ENCODE assay signal across 8 cellular contexts in genomic region chr16:88941051-88941932, GRCh38. TPM values are rescaled to one million over a fixed set of nuclear protein-coding genes. Genes with fewer than 3 reads are reported as not detected.
DNase-seq lines count a peak whose midpoint lies in the region; ATAC-seq and TF ChIP-seq lines count a peak whose summit lies in the region.

No MANE protein-coding gene starts in this region.

- no CpG with 5 or more reads among the region's 132 CpGs for WGBS in H9 (ENCODE audit: extremely low coverage, insufficient read length, low lambda C conversion rate)

- peaks cover 0 to 4% of the 10 kb centered on the region in 2 experiments; a peak in 1 of 4 replicates for H3K4me1 Mint-ChIP-seq in H9
- peaks cover 31 to 58% (median 54%) of the 10 kb centered on the region in 3 donors for H3K4me1 Mint-ChIP-seq in naive B cell
- peaks cover 0 to 14% (median 9%) of the 10 kb centered on the region in 4 donors for H3K4me1 Mint-ChIP-seq in CD4-positive, alpha-beta memory T cell

- no peak overlapping the region for H2AK5ac ChIP-seq in H9 (ENCODE audit: insufficient read length, low read length)

- no peak overlapping the region for H3K4ac ChIP-seq in H9 (ENCODE audit: low read depth, low read length)

- H3K27ac ChIP-seq in H9 (ENCODE audit: insufficient read length, low read depth, low read length), result no peak overlapping the region
- no peak overlapping the region for H3K27ac ChIP-seq in CD4-positive, alpha-beta memory T cell (ENCODE audit: low read depth, low read length)

- peak; percentile 78 for DNase-seq in GM10248 (ENCODE audit: extremely low spot score)
- DNase-seq in H9, result no peak
- DNase-seq in astrocyte of the hippocampus (ENCODE audit: low read depth, low spot score), result peak; percentile 29
- peak; percentile 66 for DNase-seq in naive B cell
- DNase-seq in CD4-positive, alpha-beta memory T cell, result no peak
- DNase-seq in medulla oblongata (ENCODE audit: extremely low spot score), result no peak

- no peak overlapping the region for H2BK20ac ChIP-seq in H9 (ENCODE audit: low read depth, low read length, poor library complexity, severe bottlenecking)

- H2BK15ac ChIP-seq in H9 (ENCODE audit: low read depth, low read length), result no peak overlapping the region

- H3K79me2 ChIP-seq in H9 (ENCODE audit: insufficient read depth, low read length), result no peaks in the 10 kb centered on the region

- H3K9me3 ChIP-seq in H9 (ENCODE audit: control insufficient read depth, low read depth, low read length), result no peaks in the 10 kb centered on the region
- no peaks in the 10 kb centered on the region for H3K9me3 ChIP-seq in CD4-positive, alpha-beta memory T cell (ENCODE audit: control insufficient read depth in 1 of 2, low read length in 2 of 2)

- peaks cover 8% of the 10 kb centered on the region; the same call in 1 of the 2 replicates for H3K27me3 ChIP-seq in H9 (ENCODE audit: insufficient read depth, low read length)
- H3K27me3 ChIP-seq in CD4-positive, alpha-beta memory T cell (ENCODE audit: insufficient read depth, low read length), result peaks cover 17% of the 10 kb centered on the region

- no peaks in the 10 kb centered on the region for H3K36me3 ChIP-seq in CD4-positive, alpha-beta memory T cell (ENCODE audit: insufficient read depth, low read length)

- H3T11ph ChIP-seq in H9 (ENCODE audit: low read length), result no peak overlapping the region

- H3K27me3 Mint-ChIP-seq in H9 (ENCODE audit: low read depth) (peaks cover 66% of the 10 kb centered on the region), naive B cell (no peaks in the 10 kb centered on the region)
- peaks cover 23 to 37% of the 10 kb centered on the region in 2 donors for H3K27me3 Mint-ChIP-seq in CD4-positive, alpha-beta memory T cell

- intact Hi-C loops in CD4-positive, alpha-beta memory T cell (cut with micrococcal nuclease), result loop anchor here (1.0 kb wide), 1 partner anchor 226 kb away; no protein-coding TSS in a partner anchor

- H3K36me3 Mint-ChIP-seq in H9 (ENCODE audit: insufficient read depth in 1 of 3, low read depth in 3 of 3) (no peaks in the 10 kb centered on the region), naive B cell (no peaks in the 10 kb centered on the region)
- no peaks in the 10 kb centered on the region for H3K36me3 Mint-ChIP-seq in CD4-positive, alpha-beta memory T cell

- CTCF ChIA-PET in GM10248 (lab: Yijun Ruan, JAX), result interaction anchor here (0.6 to 4.3 kb wide), 14 partner anchors 12 to 275 kb away, joined by 3 to 31 read pairs (median 3); partner anchors contain the start of gene CDH15
- CTCF ChIA-PET in CD4-positive, alpha-beta memory T cell (lab: Charles Lee; ENCODE audit: partially characterized antibody), result no interaction called here

- H3K4me3 Mint-ChIP-seq in H9 (peak overlapping the region in 1 of 2 experiments; percentile 33; a peak in 2 of 5 replicates), naive B cell (peak overlapping the region in 5 of 8 donors; percentile 50 to 95 (median 94))
- no peak overlapping the region for H3K4me3 Mint-ChIP-seq in CD4-positive, alpha-beta memory T cell

- no peak overlapping the region for H3K56ac ChIP-seq in H9 (ENCODE audit: insufficient read length, low read depth, low read length)

- ATAC-seq in naive B cell (ENCODE audit: low read depth in 2 of 2) (peak; percentile 42 to 49), GM21717 (IDR thresholded peaks at IDR 0.05; ENCODE audit: unreplicated experiment) (no peak), HG03439 (IDR thresholded peaks at IDR 0.05; ENCODE audit: unreplicated experiment) (no peak)

- TF ChIP-seq CTCF in GM10248 (IDR thresholded peaks at IDR 0.05; ENCODE audit: control extremely low read depth, extremely low read depth, low read depth, missing control alignments) (peak; percentile 14), H9 (conservative IDR thresholded peaks at IDR 0.05) (no peak)

- peaks cover 4% of the 10 kb centered on the region for H3K23me2 ChIP-seq in H9 (ENCODE audit: insufficient read length, low read depth, low read length, poor library complexity, severe bottlenecking)

- no peak overlapping the region for H4K91ac ChIP-seq in H9 (ENCODE audit: insufficient read length, low read depth, low read length)

- peaks cover 4% of the 10 kb centered on the region for H4K20me1 ChIP-seq in H9 (ENCODE audit: control insufficient read depth, insufficient read depth, insufficient read length)

- H3K9ac ChIP-seq in H9 (ENCODE audit: extremely low read depth, insufficient read length, low read length), result no peak overlapping the region

- POLR2A ChIA-PET in GM10248 (lab: Yijun Ruan, JAX), result no interaction called here
- POLR2A ChIA-PET in CD4-positive, alpha-beta memory T cell (lab: Charles Lee; ENCODE audit: partially characterized antibody), result interaction anchor here (1.0 kb wide), 2 partner anchors 174 to 276 kb away, joined by 3 to 4 read pairs; partner anchors contain the start of gene ZNF778

- H3K27ac Mint-ChIP-seq in H9 (no peak overlapping the region), naive B cell (no peak overlapping the region)
- H3K27ac Mint-ChIP-seq in CD4-positive, alpha-beta memory T cell, result no peak overlapping the region

- H3K14ac ChIP-seq in H9 (ENCODE audit: insufficient read depth, low read length), result no peak overlapping the region

- H4K8ac ChIP-seq in H9 (replicated peaks; ENCODE audit: insufficient read length, low read depth, low read length), result no peak overlapping the region

- H3K4me2 ChIP-seq in H9 (ENCODE audit: insufficient read depth, insufficient read length, low read length), result peak overlapping the region; percentile 28

- no peak overlapping the region for H3K4me3 ChIP-seq in CD4-positive, alpha-beta memory T cell (ENCODE audit: low read length in 2 of 2)

- no peaks in the 10 kb centered on the region for H3K79me1 ChIP-seq in H9 (ENCODE audit: insufficient read depth, low read depth, low read length, poor library complexity, severe bottlenecking)

- H2BK120ac ChIP-seq in H9 (ENCODE audit: low read depth, low read length, poor library complexity, severe bottlenecking), result no peak overlapping the region

- no peak overlapping the region for H4K5ac ChIP-seq in H9 (ENCODE audit: insufficient read length, low read depth, low read length)

- H3K18ac ChIP-seq in H9 (ENCODE audit: insufficient read length, low read depth, low read length), result no peak overlapping the region

- H3K9me3 Mint-ChIP-seq in H9 (no peaks in the 10 kb centered on the region), naive B cell (no peaks in the 10 kb centered on the region)
- H3K9me3 Mint-ChIP-seq in CD4-positive, alpha-beta memory T cell, result no peaks in the 10 kb centered on the region

- H2AFZ ChIP-seq in H9 (ENCODE audit: low read length), result no peak overlapping the region

- no peak overlapping the region for H2BK5ac ChIP-seq in H9 (ENCODE audit: insufficient read length, low read length)

- H3K4me1 ChIP-seq in H9 (ENCODE audit: insufficient read depth, low read length), result no peaks in the 10 kb centered on the region
- H3K4me1 ChIP-seq in CD4-positive, alpha-beta memory T cell (ENCODE audit: insufficient read depth, low read length), result peaks cover 13% of the 10 kb centered on the region

- H2BK12ac ChIP-seq in H9 (ENCODE audit: insufficient read length, low read depth, low read length), result no peak overlapping the region

- no peak overlapping the region for H3K23ac ChIP-seq in H9 (ENCODE audit: insufficient read length, low read depth, low read length)

RNA-seq across cellular contexts. Expression of gene CBFA2T3, which starts 35.7 kb away (rescaled TPM):
- total RNA-seq in H9 (2021), result 2.8 and 2.9 TPM in 2 replicates
- polyA plus RNA-seq in naive B cell (ENCODE audit: low read depth in 6 of 6), result 10 to 100 TPM in 3 of 6 donors, 1 to 10 TPM in 2, under 1 TPM in 1; 0.14 to 19.0 (median 10.0) TPM
- under 1 TPM in 1 of 2 experiments, not detected in 1; 0.11 TPM for total RNA-seq in CD4-positive, alpha-beta memory T cell
- under 1 TPM in 1 of 2 donors, not detected in 1; 0.14 TPM for polyA plus RNA-seq in CD4-positive, alpha-beta memory T cell

Comparison
In these comparisons a context has a peak if more than half of its experiments do, and no peak if none do; other contexts are left out.
1. DNase-seq: peak in GM10248 (single experiment), astrocyte of the hippocampus (single experiment) and naive B cell (single experiment); none in H9 (single experiment), CD4-positive, alpha-beta memory T cell (0 of 5) and medulla oblongata (single experiment).
2. H3K4me3 Mint-ChIP-seq: peak in naive B cell (5 of 8); none in CD4-positive, alpha-beta memory T cell (0 of 8).
3. ATAC-seq: peak in naive B cell (2 of 2); none in GM21717 (single experiment) and HG03439 (single experiment).